ENCODE assay signal across 12 cellular contexts in the genomic region with DNA sequence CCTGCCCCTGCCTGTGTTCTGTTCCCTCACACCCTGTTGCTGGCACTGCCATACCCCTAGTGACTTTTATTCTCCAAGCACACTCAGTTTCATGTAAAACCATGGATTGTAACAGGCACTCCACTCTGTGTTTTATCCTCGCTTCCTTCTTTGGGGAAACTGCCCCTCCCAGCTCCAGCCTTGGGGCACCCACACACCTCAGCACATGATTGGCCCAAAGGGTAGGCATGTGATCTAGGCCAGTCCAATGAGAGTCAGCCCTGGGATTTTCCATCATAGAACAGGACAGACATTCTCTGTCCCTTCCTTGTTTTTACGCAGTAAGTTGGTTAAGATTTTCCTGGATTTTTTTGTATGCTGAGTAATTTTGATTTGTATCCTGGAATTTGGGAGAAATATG.
A peak's percentile ranks its signal among the peaks of the same experiment; 100 is the strongest.
DNase-seq lines count a peak whose midpoint lies in the region; ATAC-seq, FAIRE-seq and TF ChIP-seq lines count a peak whose summit lies in the region.
"Had no signal": no experiment of that assay in that cellular context is flagged by ENCODE, and none has a peak within 500 bp of the region (broad histone marks: within the 10 kb centered on the region; RNA-seq: fewer than 3 reads in every experiment).

No MANE protein-coding gene starts in this region.

- no peak for FAIRE-seq in H1 (lab: Jason Lieb, UNC)
- FAIRE-seq: endometrium had no signal

- H4K91ac ChIP-seq in H1 (replicated peaks; ENCODE audit: insufficient read length, low read length), result no peak overlapping the region

- no peak for ATAC-seq in HG03159 (IDR thresholded peaks at IDR 0.05; ENCODE audit: unreplicated experiment)

- H3K4me3 ChIP-seq in H1 (ENCODE audit: extremely low read depth in 1 of 4, insufficient read depth in 2 of 4, low read depth in 3 of 4, low read length in 4 of 4), result no peak overlapping the region
- no peak overlapping the region for H3K4me3 ChIP-seq in skeletal muscle satellite cell (ENCODE audit: low read length)

- H3K9me3 ChIP-seq in H1 (ENCODE audit: insufficient read depth in 2 of 2, low read depth in 1 of 2, low read length in 1 of 2) (no peaks in the 10 kb centered on the region), skeletal muscle satellite cell (replicated peaks; ENCODE audit: low read length) (no peaks in the 10 kb centered on the region)

- no peak overlapping the region for H3K23ac ChIP-seq in H1 (ENCODE audit: insufficient read length)

- H4K8ac ChIP-seq in H1 (ENCODE audit: extremely low read depth, insufficient read depth, low read length), result no peak overlapping the region

- no peak overlapping the region for H4K5ac ChIP-seq in H1 (ENCODE audit: insufficient read length, low read depth, low read length)

- no peaks in the 10 kb centered on the region for H4K20me1 ChIP-seq in H1 (replicated peaks in 1 of 2; ENCODE audit: control insufficient read depth in 1 of 2, insufficient read depth in 2 of 2, low read length in 2 of 2)

- H3K9ac ChIP-seq in H1 (replicated peaks in 1 of 4; ENCODE audit: extremely low read depth in 1 of 4, low read depth in 3 of 4, low read length in 3 of 4), result no peak overlapping the region
- no peak overlapping the region for H3K9ac ChIP-seq in skeletal muscle satellite cell (ENCODE audit: low read depth, low read length)

- H3K79me2 ChIP-seq in H1 (ENCODE audit: control insufficient read depth in 1 of 2, insufficient read depth in 2 of 2, low read length in 2 of 2), result no peaks in the 10 kb centered on the region

- POLR2A ChIA-PET in H1 (lab: Charles Lee; ENCODE audit: partially characterized antibody), result no interaction called here

- no peak for TF ChIP-seq RAD21 in H1 (IDR thresholded peaks at IDR 0.05 in 1 of 2, conservative IDR thresholded peaks at IDR 0.05 in 1 of 2; ENCODE audit: low read depth in 2 of 2, low read length in 2 of 2)

- TF ChIP-seq EP300 in H1 (IDR thresholded peaks at IDR 0.05; ENCODE audit: borderline replicate concordance in 1 of 2, low read depth in 2 of 2, low read length in 2 of 2), result no peak

- H2AK5ac ChIP-seq in H1 (ENCODE audit: low read depth, low read length), result no peak overlapping the region

- H3K14ac ChIP-seq in H1 (ENCODE audit: insufficient read length), result no peak overlapping the region

- no peak overlapping the region for H2BK15ac ChIP-seq in H1 (ENCODE audit: low read length)

- 93% methylated on average over 2 of the region's 2 CpGs; no CpG with 5 or more reads in 1 of the 2 experiments for WGBS in H1 (ENCODE audit: extremely low coverage in 1 of 2, insufficient coverage in 1 of 2, insufficient read length in 1 of 2, insufficient replicate concordance in 2 of 2, low coverage in 1 of 2, low lambda C conversion rate in 2 of 2, missing lambda C conversion rate in 1 of 2), 2 experiments

- no peak overlapping the region for H3K18ac ChIP-seq in H1 (ENCODE audit: extremely low read depth, low read length)

- CTCF ChIA-PET in H1 (lab: Charles Lee; ENCODE audit: partially characterized antibody), result interaction anchor here (0.6 to 3.8 kb wide), 16 partner anchors 8 to 140 kb away, joined by 3 to 23 read pairs (median 5); no protein-coding TSS in a partner anchor

- no peaks in the 10 kb centered on the region for H3K36me3 ChIP-seq in H1 (ENCODE audit: control insufficient read depth in 2 of 4, insufficient read depth in 4 of 4, low read length in 3 of 4)
- H3K36me3 ChIP-seq in skeletal muscle satellite cell (ENCODE audit: insufficient read depth, low read length), result no peaks in the 10 kb centered on the region

- no peak for TF ChIP-seq POLR2A in H1 (IDR thresholded peaks at IDR 0.05; ENCODE audit: control extremely low read depth in 1 of 2, low read depth in 2 of 2, low read length in 2 of 2)

- no peak for TF ChIP-seq CTCF in H1 (IDR thresholded peaks at IDR 0.05; ENCODE audit: control extremely low read depth in 1 of 3, insufficient read depth in 1 of 3, low read depth in 1 of 3, low read length in 3 of 3)

- H3K23me2 ChIP-seq in H1 (ENCODE audit: low read depth, low read length), result no peaks in the 10 kb centered on the region

- H2BK120ac ChIP-seq in H1 (replicated peaks; ENCODE audit: low read depth, low read length), result no peak overlapping the region

- H2BK12ac ChIP-seq in H1 (ENCODE audit: low read depth, low read length), result no peak overlapping the region

- H2AFZ ChIP-seq in H1 (ENCODE audit: low read length), result no peak overlapping the region

- DNase-seq in EH (ENCODE audit: low read depth) (peak; percentile 47), RPMI7951 (ENCODE audit: low read depth) (peak; percentile 37), H1 (ENCODE audit: low read depth in 1 of 2, low spot score in 2 of 2) (no peak), NCI-H2196 treated with DMSO at 0.1 percent for 48 hours (lab: John Stamatoyannopoulos, UW; ENCODE audit: unreplicated experiment) (no peak), NCI-H446 treated with DMSO at 0.1 percent for 48 hours (lab: John Stamatoyannopoulos, UW) (no peak)
- no peak for DNase-seq in activated effector memory CD4-positive, alpha-beta T cell treated with anti-CD3 and anti-CD28 coated beads, Interleukin-2, amount 50 U/mL, for 16 hours
- DNase-seq: activated B cell treated with CpG ODN at 0.5 μM for 24 hours; activated CD4-positive, alpha-beta T cell treated with anti-CD3 and anti-CD28 coated beads, Interleukin-2, amount 50 U/mL, for 4 hours; islet precursor cell had no signal

- H3K56ac ChIP-seq in H1 (replicated peaks; ENCODE audit: insufficient read length, low read depth, low read length), result no peak overlapping the region

- no peak overlapping the region for H3K27ac ChIP-seq in H1 (ENCODE audit: low read depth, low read length)

- H3K4me2 ChIP-seq in H1 (ENCODE audit: insufficient read depth in 1 of 2, low read depth in 2 of 2, low read length in 2 of 2) (no peak overlapping the region), skeletal muscle satellite cell (ENCODE audit: low read length) (peak overlapping the region; percentile 5)

- no peaks in the 10 kb centered on the region for H3K79me1 ChIP-seq in H1 (ENCODE audit: low read depth, low read length)

- H3K4me1 ChIP-seq in H1 (replicated peaks in 1 of 4; ENCODE audit: control insufficient read depth in 3 of 4, insufficient read depth in 4 of 4, low read length in 3 of 4) (peaks cover 0 to 7% (median 4%) of the 10 kb centered on the region in 4 experiments; a peak in 3 of 7 replicates), skeletal muscle satellite cell (ENCODE audit: control insufficient read depth, insufficient read depth, low read length) (peaks cover 36% of the 10 kb centered on the region)

- H3K27me3 ChIP-seq in H1 (replicated peaks in 1 of 4; ENCODE audit: control insufficient read depth in 3 of 4, extremely low read depth in 1 of 4, insufficient read depth in 3 of 4, low read length in 3 of 4) (no peaks in the 10 kb centered on the region; a peak in 2 of 7 replicates), skeletal muscle satellite cell (ENCODE audit: control insufficient read depth, insufficient read depth, low read length) (peaks cover 19% of the 10 kb centered on the region)

- no peak overlapping the region for H3K4ac ChIP-seq in H1 (replicated peaks; ENCODE audit: insufficient read length, low read depth, low read length)

- H2BK20ac ChIP-seq in H1 (ENCODE audit: low read length), result no peak overlapping the region

- no peak overlapping the region for H2BK5ac ChIP-seq in H1 (ENCODE audit: low read depth, low read length)

Comparison
In these comparisons a context has a peak if more than half of its experiments do, and no peak if none do; other contexts are left out.
1. DNase-seq: peak in EH (single experiment) and RPMI7951 (single experiment); none in H1 (0 of 2), NCI-H2196 treated with DMSO at 0.1 percent for 48 hours (single experiment), activated effector memory CD4-positive, alpha-beta T cell treated with anti-CD3 and anti-CD28 coated beads, Interleukin-2, amount 50 U/mL, for 16 hours (single experiment) and NCI-H446 treated with DMSO at 0.1 percent for 48 hours (single experiment).